ENCODE assay signal across 1 cellular context in the genomic region with DNA sequence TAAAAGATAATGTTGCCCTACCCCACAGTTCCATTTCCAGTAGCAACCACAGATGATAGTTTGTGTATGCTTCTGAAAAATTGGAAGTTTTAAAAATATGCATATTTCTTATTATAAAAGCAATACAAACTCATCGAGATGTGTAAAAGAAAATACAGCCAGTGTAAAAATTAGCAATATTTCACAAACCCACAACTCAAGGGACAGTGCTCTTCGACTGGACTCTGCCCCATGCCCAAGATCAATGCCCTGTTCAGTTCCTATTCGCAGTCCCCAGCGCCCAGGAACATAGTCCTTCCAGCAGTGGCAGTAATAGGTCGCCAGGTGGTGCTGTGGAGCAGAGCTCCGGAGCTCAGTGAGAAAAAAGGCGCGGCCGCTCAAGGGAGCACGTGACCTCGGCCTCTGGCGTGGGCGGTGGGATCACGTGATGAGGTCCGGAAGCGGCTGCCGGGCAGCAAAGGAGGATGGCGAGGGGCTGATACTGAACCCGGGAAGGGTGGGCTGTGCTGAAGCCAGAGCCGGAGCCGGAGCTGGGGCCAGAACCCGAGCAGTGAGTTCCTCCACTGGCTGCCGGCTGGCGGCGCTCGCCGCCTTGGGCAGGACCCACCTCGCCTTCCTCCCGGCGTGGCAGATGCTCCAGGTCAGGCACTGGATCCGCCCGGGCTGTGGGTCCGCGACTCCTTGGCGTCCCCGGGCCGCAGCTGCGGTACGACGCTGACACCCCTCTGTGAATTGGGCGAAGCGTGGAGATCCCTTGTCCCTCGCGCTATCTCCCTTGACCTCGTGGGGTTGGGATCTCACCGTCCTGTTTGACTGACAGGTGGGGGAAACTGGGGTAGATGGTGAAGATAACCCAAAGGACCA.
TF ChIP-seq lines count a peak whose summit lies in the region.

A gene (plus strand): TSS at position 430 of the 864 bp plus-strand sequence. CDS start 11,190 bp downstream, outside the sequence.

TF ChIP-seq in HepG2, 621 proteins besides CTCF, POLR2A, EP300 and RAD21 (continued from another document and continues in another):
- peak; percentile 65; the same call in 1 of the 2 replicates for TF ChIP-seq KDM5A (IDR thresholded peaks at IDR 0.05; ENCODE audit: borderline replicate concordance, low read length)
- 0 out of 2 replicates have a peak, but pooled peaks have one; percentile 50 for TF ChIP-seq ZNF558 (CRISPR knock-in tag; IDR thresholded peaks at IDR 0.05; ENCODE audit: borderline replicate concordance)
- TF ChIP-seq ZNF670 (CRISPR knock-in tag; IDR thresholded peaks at IDR 0.05; ENCODE audit: borderline replicate concordance), result peak; percentile 56; the same call in 1 of the 2 replicates
- TF ChIP-seq, protein P1, sequence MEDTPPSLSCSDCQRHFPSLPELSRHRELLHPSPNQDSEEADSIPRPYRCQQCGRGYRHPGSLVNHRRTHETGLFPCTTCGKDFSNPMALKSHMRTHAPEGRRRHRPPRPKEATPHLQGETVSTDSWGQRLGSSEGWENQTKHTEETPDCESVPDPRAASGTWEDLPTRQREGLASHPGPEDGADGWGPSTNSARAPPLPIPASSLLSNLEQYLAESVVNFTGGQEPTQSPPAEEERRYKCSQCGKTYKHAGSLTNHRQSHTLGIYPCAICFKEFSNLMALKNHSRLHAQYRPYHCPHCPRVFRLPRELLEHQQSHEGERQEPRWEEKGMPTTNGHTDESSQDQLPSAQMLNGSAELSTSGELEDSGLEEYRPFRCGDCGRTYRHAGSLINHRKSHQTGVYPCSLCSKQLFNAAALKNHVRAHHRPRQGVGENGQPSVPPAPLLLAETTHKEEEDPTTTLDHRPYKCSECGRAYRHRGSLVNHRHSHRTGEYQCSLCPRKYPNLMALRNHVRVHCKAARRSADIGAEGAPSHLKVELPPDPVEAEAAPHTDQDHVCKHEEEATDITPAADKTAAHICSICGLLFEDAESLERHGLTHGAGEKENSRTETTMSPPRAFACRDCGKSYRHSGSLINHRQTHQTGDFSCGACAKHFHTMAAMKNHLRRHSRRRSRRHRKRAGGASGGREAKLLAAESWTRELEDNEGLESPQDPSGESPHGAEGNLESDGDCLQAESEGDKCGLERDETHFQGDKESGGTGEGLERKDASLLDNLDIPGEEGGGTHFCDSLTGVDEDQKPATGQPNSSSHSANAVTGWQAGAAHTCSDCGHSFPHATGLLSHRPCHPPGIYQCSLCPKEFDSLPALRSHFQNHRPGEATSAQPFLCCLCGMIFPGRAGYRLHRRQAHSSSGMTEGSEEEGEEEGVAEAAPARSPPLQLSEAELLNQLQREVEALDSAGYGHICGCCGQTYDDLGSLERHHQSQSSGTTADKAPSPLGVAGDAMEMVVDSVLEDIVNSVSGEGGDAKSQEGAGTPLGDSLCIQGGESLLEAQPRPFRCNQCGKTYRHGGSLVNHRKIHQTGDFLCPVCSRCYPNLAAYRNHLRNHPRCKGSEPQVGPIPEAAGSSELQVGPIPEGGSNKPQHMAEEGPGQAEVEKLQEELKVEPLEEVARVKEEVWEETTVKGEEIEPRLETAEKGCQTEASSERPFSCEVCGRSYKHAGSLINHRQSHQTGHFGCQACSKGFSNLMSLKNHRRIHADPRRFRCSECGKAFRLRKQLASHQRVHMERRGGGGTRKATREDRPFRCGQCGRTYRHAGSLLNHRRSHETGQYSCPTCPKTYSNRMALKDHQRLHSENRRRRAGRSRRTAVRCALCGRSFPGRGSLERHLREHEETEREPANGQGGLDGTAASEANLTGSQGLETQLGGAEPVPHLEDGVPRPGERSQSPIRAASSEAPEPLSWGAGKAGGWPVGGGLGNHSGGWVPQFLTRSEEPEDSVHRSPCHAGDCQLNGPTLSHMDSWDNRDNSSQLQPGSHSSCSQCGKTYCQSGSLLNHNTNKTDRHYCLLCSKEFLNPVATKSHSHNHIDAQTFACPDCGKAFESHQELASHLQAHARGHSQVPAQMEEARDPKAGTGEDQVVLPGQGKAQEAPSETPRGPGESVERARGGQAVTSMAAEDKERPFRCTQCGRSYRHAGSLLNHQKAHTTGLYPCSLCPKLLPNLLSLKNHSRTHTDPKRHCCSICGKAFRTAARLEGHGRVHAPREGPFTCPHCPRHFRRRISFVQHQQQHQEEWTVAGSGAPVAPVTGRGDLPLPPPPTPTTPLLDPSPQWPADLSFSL (CRISPR knock-in tag; IDR thresholded peaks at IDR 0.05), result no peak
- TF ChIP-seq, protein P2, sequence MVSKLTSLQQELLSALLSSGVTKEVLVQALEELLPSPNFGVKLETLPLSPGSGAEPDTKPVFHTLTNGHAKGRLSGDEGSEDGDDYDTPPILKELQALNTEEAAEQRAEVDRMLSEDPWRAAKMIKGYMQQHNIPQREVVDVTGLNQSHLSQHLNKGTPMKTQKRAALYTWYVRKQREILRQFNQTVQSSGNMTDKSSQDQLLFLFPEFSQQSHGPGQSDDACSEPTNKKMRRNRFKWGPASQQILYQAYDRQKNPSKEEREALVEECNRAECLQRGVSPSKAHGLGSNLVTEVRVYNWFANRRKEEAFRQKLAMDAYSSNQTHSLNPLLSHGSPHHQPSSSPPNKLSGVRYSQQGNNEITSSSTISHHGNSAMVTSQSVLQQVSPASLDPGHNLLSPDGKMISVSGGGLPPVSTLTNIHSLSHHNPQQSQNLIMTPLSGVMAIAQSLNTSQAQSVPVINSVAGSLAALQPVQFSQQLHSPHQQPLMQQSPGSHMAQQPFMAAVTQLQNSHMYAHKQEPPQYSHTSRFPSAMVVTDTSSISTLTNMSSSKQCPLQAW (CRISPR knock-in tag; IDR thresholded peaks at IDR 0.05), result peak; percentile 94
- TF ChIP-seq, protein P3, sequence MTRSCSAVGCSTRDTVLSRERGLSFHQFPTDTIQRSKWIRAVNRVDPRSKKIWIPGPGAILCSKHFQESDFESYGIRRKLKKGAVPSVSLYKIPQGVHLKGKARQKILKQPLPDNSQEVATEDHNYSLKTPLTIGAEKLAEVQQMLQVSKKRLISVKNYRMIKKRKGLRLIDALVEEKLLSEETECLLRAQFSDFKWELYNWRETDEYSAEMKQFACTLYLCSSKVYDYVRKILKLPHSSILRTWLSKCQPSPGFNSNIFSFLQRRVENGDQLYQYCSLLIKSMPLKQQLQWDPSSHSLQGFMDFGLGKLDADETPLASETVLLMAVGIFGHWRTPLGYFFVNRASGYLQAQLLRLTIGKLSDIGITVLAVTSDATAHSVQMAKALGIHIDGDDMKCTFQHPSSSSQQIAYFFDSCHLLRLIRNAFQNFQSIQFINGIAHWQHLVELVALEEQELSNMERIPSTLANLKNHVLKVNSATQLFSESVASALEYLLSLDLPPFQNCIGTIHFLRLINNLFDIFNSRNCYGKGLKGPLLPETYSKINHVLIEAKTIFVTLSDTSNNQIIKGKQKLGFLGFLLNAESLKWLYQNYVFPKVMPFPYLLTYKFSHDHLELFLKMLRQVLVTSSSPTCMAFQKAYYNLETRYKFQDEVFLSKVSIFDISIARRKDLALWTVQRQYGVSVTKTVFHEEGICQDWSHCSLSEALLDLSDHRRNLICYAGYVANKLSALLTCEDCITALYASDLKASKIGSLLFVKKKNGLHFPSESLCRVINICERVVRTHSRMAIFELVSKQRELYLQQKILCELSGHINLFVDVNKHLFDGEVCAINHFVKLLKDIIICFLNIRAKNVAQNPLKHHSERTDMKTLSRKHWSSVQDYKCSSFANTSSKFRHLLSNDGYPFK (CRISPR knock-in tag; IDR thresholded peaks at IDR 0.05; ENCODE audit: borderline replicate concordance), result no peak; the same call in 1 of the 2 replicates
- TF ChIP-seq ZFY (CRISPR knock-in tag; IDR thresholded peaks at IDR 0.05), result peak; percentile 57; the same call in 1 of the 2 replicates
- TF ChIP-seq PITX1 (CRISPR knock-in tag; IDR thresholded peaks at IDR 0.05), result no peak; the same call in 1 of the 2 replicates
- TF ChIP-seq, protein P4, sequence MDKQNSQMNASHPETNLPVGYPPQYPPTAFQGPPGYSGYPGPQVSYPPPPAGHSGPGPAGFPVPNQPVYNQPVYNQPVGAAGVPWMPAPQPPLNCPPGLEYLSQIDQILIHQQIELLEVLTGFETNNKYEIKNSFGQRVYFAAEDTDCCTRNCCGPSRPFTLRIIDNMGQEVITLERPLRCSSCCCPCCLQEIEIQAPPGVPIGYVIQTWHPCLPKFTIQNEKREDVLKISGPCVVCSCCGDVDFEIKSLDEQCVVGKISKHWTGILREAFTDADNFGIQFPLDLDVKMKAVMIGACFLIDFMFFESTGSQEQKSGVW (CRISPR knock-in tag; IDR thresholded peaks at IDR 0.05; ENCODE audit: borderline replicate concordance), result no peak
- no peak for TF ChIP-seq ZNF496 (CRISPR knock-in tag; IDR thresholded peaks at IDR 0.05; ENCODE audit: insufficient replicate concordance)
- no peak for TF ChIP-seq NFKBIZ (CRISPR knock-in tag; IDR thresholded peaks at IDR 0.05)
- peak; percentile 75 for TF ChIP-seq HNF4G (IDR thresholded peaks at IDR 0.05; ENCODE audit: borderline replicate concordance, low read depth, low read length)
- TF ChIP-seq HNF4G (CRISPR knock-in tag; IDR thresholded peaks at IDR 0.05; ENCODE audit: borderline replicate concordance, low read depth), result peak; percentile 54; the same call in 1 of the 2 replicates
- TF ChIP-seq ZNF550 (CRISPR knock-in tag; IDR thresholded peaks at IDR 0.05; ENCODE audit: borderline replicate concordance), result 0 out of 2 replicates have a peak, but pooled peaks have one; percentile 17
- peak; percentile 82; the same call in 1 of the 2 replicates for TF ChIP-seq BORCS8-MEF2B (CRISPR knock-in tag; IDR thresholded peaks at IDR 0.05)
- no peak for TF ChIP-seq ZNF780A (CRISPR knock-in tag; IDR thresholded peaks at IDR 0.05)
- no peak for TF ChIP-seq ZNF232 (CRISPR knock-in tag; IDR thresholded peaks at IDR 0.05; ENCODE audit: borderline replicate concordance)
- no peak; the same call in 1 of the 2 replicates for TF ChIP-seq ZNF615 (CRISPR knock-in tag; IDR thresholded peaks at IDR 0.05; ENCODE audit: borderline replicate concordance)
- TF ChIP-seq, protein P5, sequence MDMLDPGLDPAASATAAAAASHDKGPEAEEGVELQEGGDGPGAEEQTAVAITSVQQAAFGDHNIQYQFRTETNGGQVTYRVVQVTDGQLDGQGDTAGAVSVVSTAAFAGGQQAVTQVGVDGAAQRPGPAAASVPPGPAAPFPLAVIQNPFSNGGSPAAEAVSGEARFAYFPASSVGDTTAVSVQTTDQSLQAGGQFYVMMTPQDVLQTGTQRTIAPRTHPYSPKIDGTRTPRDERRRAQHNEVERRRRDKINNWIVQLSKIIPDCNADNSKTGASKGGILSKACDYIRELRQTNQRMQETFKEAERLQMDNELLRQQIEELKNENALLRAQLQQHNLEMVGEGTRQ (IDR thresholded peaks at IDR 0.05; ENCODE audit: low read depth, low read length), result peak; percentile 99
- TF ChIP-seq, protein P5 (CRISPR knock-in tag; IDR thresholded peaks at IDR 0.05; ENCODE audit: borderline replicate concordance), result peak; percentile 100
- peak; percentile 73; the same call in 1 of the 2 replicates for TF ChIP-seq TSC22D2 (CRISPR knock-in tag; IDR thresholded peaks at IDR 0.05; ENCODE audit: borderline replicate concordance)
- TF ChIP-seq NFIC (IDR thresholded peaks at IDR 0.05; ENCODE audit: low read length), result no peak; the same call in 1 of the 2 replicates
- TF ChIP-seq, protein P6, sequence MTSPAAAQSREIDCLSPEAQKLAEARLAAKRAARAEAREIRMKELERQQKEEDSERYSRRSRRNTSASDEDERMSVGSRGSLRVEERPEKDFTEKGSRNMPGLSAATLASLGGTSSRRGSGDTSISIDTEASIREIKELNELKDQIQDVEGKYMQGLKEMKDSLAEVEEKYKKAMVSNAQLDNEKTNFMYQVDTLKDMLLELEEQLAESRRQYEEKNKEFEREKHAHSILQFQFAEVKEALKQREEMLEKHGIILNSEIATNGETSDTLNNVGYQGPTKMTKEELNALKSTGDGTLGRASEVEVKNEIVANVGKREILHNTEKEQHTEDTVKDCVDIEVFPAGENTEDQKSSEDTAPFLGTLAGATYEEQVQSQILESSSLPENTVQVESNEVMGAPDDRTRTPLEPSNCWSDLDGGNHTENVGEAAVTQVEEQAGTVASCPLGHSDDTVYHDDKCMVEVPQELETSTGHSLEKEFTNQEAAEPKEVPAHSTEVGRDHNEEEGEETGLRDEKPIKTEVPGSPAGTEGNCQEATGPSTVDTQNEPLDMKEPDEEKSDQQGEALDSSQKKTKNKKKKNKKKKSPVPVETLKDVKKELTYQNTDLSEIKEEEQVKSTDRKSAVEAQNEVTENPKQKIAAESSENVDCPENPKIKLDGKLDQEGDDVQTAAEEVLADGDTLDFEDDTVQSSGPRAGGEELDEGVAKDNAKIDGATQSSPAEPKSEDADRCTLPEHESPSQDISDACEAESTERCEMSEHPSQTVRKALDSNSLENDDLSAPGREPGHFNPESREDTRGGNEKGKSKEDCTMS (CRISPR knock-in tag; conservative IDR thresholded peaks at IDR 0.05), result no peak
- TF ChIP-seq, protein P7, sequence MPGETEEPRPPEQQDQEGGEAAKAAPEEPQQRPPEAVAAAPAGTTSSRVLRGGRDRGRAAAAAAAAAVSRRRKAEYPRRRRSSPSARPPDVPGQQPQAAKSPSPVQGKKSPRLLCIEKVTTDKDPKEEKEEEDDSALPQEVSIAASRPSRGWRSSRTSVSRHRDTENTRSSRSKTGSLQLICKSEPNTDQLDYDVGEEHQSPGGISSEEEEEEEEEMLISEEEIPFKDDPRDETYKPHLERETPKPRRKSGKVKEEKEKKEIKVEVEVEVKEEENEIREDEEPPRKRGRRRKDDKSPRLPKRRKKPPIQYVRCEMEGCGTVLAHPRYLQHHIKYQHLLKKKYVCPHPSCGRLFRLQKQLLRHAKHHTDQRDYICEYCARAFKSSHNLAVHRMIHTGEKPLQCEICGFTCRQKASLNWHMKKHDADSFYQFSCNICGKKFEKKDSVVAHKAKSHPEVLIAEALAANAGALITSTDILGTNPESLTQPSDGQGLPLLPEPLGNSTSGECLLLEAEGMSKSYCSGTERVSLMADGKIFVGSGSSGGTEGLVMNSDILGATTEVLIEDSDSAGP (CRISPR knock-in tag; IDR thresholded peaks at IDR 0.05; ENCODE audit: borderline replicate concordance), result peak; percentile 79
- TF ChIP-seq, protein P8, sequence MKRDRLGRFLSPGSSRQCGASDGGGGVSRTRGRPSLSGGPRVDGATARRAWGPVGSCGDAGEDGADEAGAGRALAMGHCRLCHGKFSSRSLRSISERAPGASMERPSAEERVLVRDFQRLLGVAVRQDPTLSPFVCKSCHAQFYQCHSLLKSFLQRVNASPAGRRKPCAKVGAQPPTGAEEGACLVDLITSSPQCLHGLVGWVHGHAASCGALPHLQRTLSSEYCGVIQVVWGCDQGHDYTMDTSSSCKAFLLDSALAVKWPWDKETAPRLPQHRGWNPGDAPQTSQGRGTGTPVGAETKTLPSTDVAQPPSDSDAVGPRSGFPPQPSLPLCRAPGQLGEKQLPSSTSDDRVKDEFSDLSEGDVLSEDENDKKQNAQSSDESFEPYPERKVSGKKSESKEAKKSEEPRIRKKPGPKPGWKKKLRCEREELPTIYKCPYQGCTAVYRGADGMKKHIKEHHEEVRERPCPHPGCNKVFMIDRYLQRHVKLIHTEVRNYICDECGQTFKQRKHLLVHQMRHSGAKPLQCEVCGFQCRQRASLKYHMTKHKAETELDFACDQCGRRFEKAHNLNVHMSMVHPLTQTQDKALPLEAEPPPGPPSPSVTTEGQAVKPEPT (CRISPR knock-in tag; IDR thresholded peaks at IDR 0.05; ENCODE audit: low read depth), result no peak
